10 cellular contexts compared by ENCODE assay signal in the genomic region with DNA sequence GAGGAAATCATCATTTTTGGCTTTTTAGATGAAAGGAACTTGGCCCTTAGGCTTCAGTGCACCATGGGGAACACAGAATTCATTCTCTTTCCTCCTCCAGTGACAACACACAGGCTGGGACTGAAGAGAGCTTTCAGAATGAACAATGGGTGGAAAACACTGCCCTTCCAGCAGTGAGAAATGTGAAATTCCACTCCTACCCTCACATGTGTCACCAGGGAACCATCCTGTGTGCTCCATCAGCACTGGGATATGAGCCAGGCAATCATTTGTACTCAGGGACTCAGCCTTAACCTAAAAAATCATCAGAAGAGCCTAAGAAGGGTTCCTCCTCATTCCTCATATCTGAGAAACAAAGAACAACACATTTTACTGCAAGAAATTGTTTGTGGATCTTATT.
A peak's percentile ranks its signal among the peaks of the same experiment; 100 is the strongest.
DNase-seq lines count a peak whose midpoint lies in the region; ATAC-seq and TF ChIP-seq lines count a peak whose summit lies in the region.
"Had no signal": no experiment of that assay in that cellular context is flagged by ENCODE, and none has a peak within 500 bp of the region (broad histone marks: within the 10 kb centered on the region; RNA-seq: fewer than 3 reads in every experiment).

No MANE protein-coding gene starts in this region.

- H3K27ac Mint-ChIP-seq in effector memory CD8-positive, alpha-beta T cell = no peak overlapping the region
- H3K27ac Mint-ChIP-seq: nephron progenitor cell had no signal

- TF ChIP-seq POLR2A in lower leg skin (IDR thresholded peaks at IDR 0.05) = no peak

- in situ Hi-C loops in ACHN (cut with HindIII; ENCODE audit: low pct_ligation_motif_present, low pct_unique_long_range_greater_than_20kb, low sequenced_read_pairs) = no loop called here

- H3K9me3 Mint-ChIP-seq in effector memory CD8-positive, alpha-beta T cell = peaks cover 0 to 1% of the 10 kb centered on the region in 2 donors

- TF ChIP-seq CTCF in fibroblast of mammary gland (conservative IDR thresholded peaks at IDR 0.05; ENCODE audit: control insufficient read depth, insufficient read depth, low read depth, low read length) (no peak), omental fat pad (IDR thresholded peaks at IDR 0.05) (no peak), lower leg skin (IDR thresholded peaks at IDR 0.05) (no peak)

- no peaks in the 10 kb centered on the region for H3K36me3 Mint-ChIP-seq in effector memory CD8-positive, alpha-beta T cell (ENCODE audit: insufficient read depth)

- intact Hi-C loops in lower leg skin (cut with DNase I; ENCODE audit: low total_unique reads) = no loop called here

- H3K4me3 ChIP-seq in fibroblast of mammary gland (ENCODE audit: control insufficient read depth, low read depth, low read length) = no peak overlapping the region
- no peak overlapping the region for H3K4me3 ChIP-seq in lower leg skin (ENCODE audit: low read depth, poor library complexity, severe bottlenecking)
- H3K4me3 ChIP-seq: tibial artery had no signal

- DNase-seq in GM04503 (ENCODE audit: low read depth) (peak; percentile 34), NCI-H69 (lab: John Stamatoyannopoulos, UW) (peak; percentile 52), fibroblast of mammary gland (ENCODE audit: low read depth) (peak; percentile 72), omental fat pad (ENCODE audit: low spot score) (no peak), lower leg skin (ENCODE audit: low spot score in 2 of 2) (no peak), ACHN (no peak)
- no peak for DNase-seq in activated effector memory CD4-positive, alpha-beta T cell treated with Interleukin-2 at 50 U/mL for 16 hours
- no peak for DNase-seq in effector memory CD8-positive, alpha-beta T cell
- DNase-seq: nephron progenitor cell, tibial artery had no signal

- H3K27me3 Mint-ChIP-seq in effector memory CD8-positive, alpha-beta T cell = no peaks in the 10 kb centered on the region

- no peak overlapping the region for H3K4me3 Mint-ChIP-seq in effector memory CD8-positive, alpha-beta T cell
- H3K4me3 Mint-ChIP-seq: nephron progenitor cell had no signal

- ATAC-seq in omental fat pad (ENCODE audit: low FRiP score) = peak; percentile 69
- ATAC-seq in effector memory CD8-positive, alpha-beta T cell (replicated peaks) = no peak

- peaks cover 12 to 25% of the 10 kb centered on the region in 2 donors for H3K4me1 Mint-ChIP-seq in effector memory CD8-positive, alpha-beta T cell (ENCODE audit: low read depth in 2 of 2)
- H3K4me1 Mint-ChIP-seq: nephron progenitor cell had no signal

Comparison
In these comparisons a context has a peak if more than half of its experiments do, and no peak if none do; other contexts are left out.
1. DNase-seq: peak in GM04503 (single experiment), NCI-H69 (single experiment) and fibroblast of mammary gland (single experiment); none in omental fat pad (single experiment), lower leg skin (0 of 2), activated effector memory CD4-positive, alpha-beta T cell treated with Interleukin-2 at 50 U/mL for 16 hours (single experiment), ACHN (single experiment) and effector memory CD8-positive, alpha-beta T cell (0 of 3).